ENCODE assay signal across 27 cellular contexts in genomic region chr19:28941833-28942232, GRCh38.
"Had no signal": no experiment of that assay in that cellular context is flagged by ENCODE, and none has a peak within 500 bp of the region (broad histone marks: within the 10 kb centered on the region; RNA-seq: fewer than 3 reads in every experiment).

No MANE protein-coding gene starts in this region.

- ATAC-seq: activated naive CD4-positive, alpha-beta T cell treated with anti-CD3 and anti-CD28 coated beads, Interleukin-2, amount 50 U/mL, for 72 hours; activated T-cell treated with anti-CD3 and anti-CD28 coated beads, Interleukin-2, amount 50 U/mL, for 72 hours; left colon; naive thymus-derived CD8-positive, alpha-beta T cell; stimulated activated naive B cell treated with anti-CD40 and anti-IgM and Interleukin-4, amounts not matched to agents 10 μg/mL and 1 μg/mL and 100 μg/mL, for 72 hours had no signal

- H3K27ac ChIP-seq: colonic mucosa, epithelial cell of prostate, esophagus squamous epithelium, sigmoid colon, suprapubic skin, tibial nerve, VCaP had no signal

- H3K27me3 ChIP-seq: colonic mucosa, esophagus squamous epithelium, sigmoid colon, suprapubic skin, tibial nerve had no signal

- H3K9me3 ChIP-seq: colonic mucosa, esophagus squamous epithelium, sigmoid colon, suprapubic skin, tibial nerve had no signal

- H3K4me1 ChIP-seq: colonic mucosa, esophagus squamous epithelium, sigmoid colon, suprapubic skin, tibial nerve had no signal

- H3K4me3 ChIP-seq: colonic mucosa, esophagus squamous epithelium, sigmoid colon, suprapubic skin, tibial nerve had no signal

- H3K36me3 ChIP-seq: colonic mucosa, esophagus squamous epithelium, sigmoid colon, suprapubic skin, tibial nerve had no signal

- DNase-seq: activated CD4-positive, alpha-beta T cell treated with anti-CD3 and anti-CD28 coated beads for 4 hours; activated CD4-positive, alpha-beta T cell treated with anti-CD3 and anti-CD28 coated beads, Interleukin-2, amount 50 U/mL, for 4 hours; activated naive CD4-positive, alpha-beta T cell; activated T-cell treated with anti-CD3 and anti-CD28 coated beads for 4 hours; activated T-cell treated with anti-CD3 and anti-CD28 coated beads, Interleukin-2, amount 50 U/mL, for 72 hours; colonic mucosa; effector CD8-positive, alpha-beta T cell; esophagus squamous epithelium; head of caudate nucleus; hippocampal formation; immature natural killer cell; kidney; left colon; naive thymus-derived CD8-positive, alpha-beta T cell; occipital lobe; retina; sigmoid colon; stimulated activated CD4-positive, alpha-beta T cell treated with anti-CD3 and anti-CD28 coated beads, Interleukin-15, amount 100 ng/mL, for 24 hours; stimulated activated CD4-positive, alpha-beta T cell treated with anti-CD3 and anti-CD28 coated beads, Interleukin-2, amount 100 ng/mL, for 24 hours; stimulated activated naive B cell treated with anti-CD40 and anti-IgM and Interleukin-4, amounts not matched to agents 10 μg/mL and 1 μg/mL and 100 μg/mL, for 72 hours; SW 1271; T-helper 9 cell had no signal
